In the genomic region with DNA sequence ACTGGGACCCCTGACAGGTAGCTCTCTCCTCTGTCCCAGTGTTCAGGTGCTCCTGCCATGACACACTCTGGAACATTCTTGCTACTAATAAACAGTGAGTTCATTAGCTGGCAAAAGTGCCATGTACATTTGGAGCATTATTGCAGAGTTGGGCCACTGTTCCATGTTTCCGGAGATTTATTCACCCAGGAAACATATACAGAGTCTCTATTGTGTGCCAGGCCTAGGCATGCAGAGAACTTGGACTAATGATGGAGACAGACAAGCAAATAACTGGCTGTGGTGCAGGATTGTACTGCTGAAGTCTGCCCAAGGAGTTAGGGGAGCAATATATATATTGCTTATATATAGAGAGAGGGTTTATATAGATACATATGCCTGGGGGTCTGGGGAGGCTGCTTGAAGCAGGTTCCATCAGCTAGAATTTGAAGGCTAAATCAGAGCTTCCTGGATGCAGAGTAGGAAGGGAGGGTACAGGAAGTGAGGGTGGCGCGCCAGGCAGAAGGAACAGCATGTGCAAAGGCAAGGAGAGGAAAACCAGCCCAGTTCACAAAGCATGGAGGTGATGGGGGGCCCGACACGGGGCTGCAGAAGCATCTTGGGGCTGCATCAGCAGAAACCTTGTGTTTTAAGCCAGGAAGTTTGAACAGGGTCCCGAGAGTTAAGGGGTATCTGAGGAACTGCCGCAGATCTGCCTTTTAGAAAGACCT, we compare ENCODE assay signal across 15 cellular contexts. TPM values are rescaled to one million over a fixed set of nuclear protein-coding genes. Genes with fewer than 3 reads are reported as not detected.
DNase-seq lines count a peak whose midpoint lies in the region; ATAC-seq and TF ChIP-seq lines count a peak whose summit lies in the region.
"Had no signal": no experiment of that assay in that cellular context is flagged by ENCODE, and none has a peak within 500 bp of the region (broad histone marks: within the 10 kb centered on the region; RNA-seq: fewer than 3 reads in every experiment).

No MANE protein-coding gene starts in this region.

- no TSS peak for BruUV-seq in IMR-90 (replicated peaks; lab: Mats Ljungman, UMichigan)

- H3K36me3 Mint-ChIP-seq in endothelial cell (ENCODE audit: low read depth, unreplicated experiment), result peaks cover 5% of the 10 kb centered on the region
- H3K36me3 Mint-ChIP-seq: CD4-positive, CD25-positive, alpha-beta regulatory T cell had no signal

- H3K27ac ChIP-seq in IMR-90 (ENCODE audit: insufficient read depth, low read length) (no peak overlapping the region), osteoblast (ENCODE audit: low read depth, low read length) (no peak overlapping the region), tibial artery (peak overlapping the region; percentile 73 to 76)
- H3K27ac ChIP-seq: SJCRH30 had no signal

- H3K9ac ChIP-seq in IMR-90 (ENCODE audit: low read depth, low read length), result no peak overlapping the region

- DNase-seq in IMR-90, result no peak
- no peak for DNase-seq in endothelial cell (ENCODE audit: low spot score)
- no peak for DNase-seq in osteoblast (ENCODE audit: insufficient read length, low spot score, missing footprints)
- DNase-seq in tibial artery, result no peak
- no peak for DNase-seq in HUDEP-2 (lab: John Stamatoyannopoulos, UW; ENCODE audit: unreplicated experiment in 76 of 76)
- DNase-seq in T-helper 1 cell, result no peak
- no peak for DNase-seq in islet precursor cell
- DNase-seq: CD4-positive, CD25-positive, alpha-beta regulatory T cell; EL; NCI-H1436; NCI-H2029; NCI-H748 treated with DMSO at 0.1 percent for 48 hours; PC-3; SJCRH30 had no signal

- no peak for TF ChIP-seq RAD21 in IMR-90 (IDR thresholded peaks at IDR 0.05; ENCODE audit: low read length)

- H3K14ac ChIP-seq in IMR-90 (replicated peaks; ENCODE audit: low read depth, low read length), result 0 out of 2 replicates have a peak overlapping the region, but pooled peaks have one; percentile 31

- 84% methylated on average over 5 of the region's 7 CpGs; no CpG with 5 or more reads in 1 of the 2 experiments for WGBS in IMR-90 (ENCODE audit: extremely low coverage in 2 of 2, insufficient read length in 1 of 2), 2 experiments

- no peak overlapping the region for H4K91ac ChIP-seq in IMR-90 (ENCODE audit: insufficient read depth, low read depth, low read length)

- H2BK5ac ChIP-seq in IMR-90 (ENCODE audit: low read depth, low read length, poor library complexity, severe bottlenecking), result no peak overlapping the region

- in situ Hi-C loops in IMR-90 (cut with MboI; ENCODE audit: low sequenced_read_pairs), result no loop called here

- H4K20me1 ChIP-seq in IMR-90 (ENCODE audit: insufficient read depth, low read length) (no peaks in the 10 kb centered on the region), osteoblast (ENCODE audit: insufficient read depth, low read length) (no peaks in the 10 kb centered on the region)

- CTCF ChIA-PET in IMR-90 (lab: Yijun Ruan, JAX), result no interaction called here

- H3K4me2 ChIP-seq in IMR-90 (ENCODE audit: low read depth, low read length) (no peak overlapping the region), osteoblast (ENCODE audit: insufficient read depth, low read length) (no peak overlapping the region)

- H3K4me1 ChIP-seq in IMR-90 (ENCODE audit: control insufficient read depth, insufficient read depth, low read length) (peaks cover 4% of the 10 kb centered on the region; the same call in 1 of the 2 replicates), osteoblast (ENCODE audit: insufficient read depth, low read length) (peaks cover 13% of the 10 kb centered on the region), tibial artery (peaks cover 0 to 47% (median 28%) of the 10 kb centered on the region in 4 donors)
- H3K4me1 ChIP-seq: SJCRH30 had no signal

- intact Hi-C loops in IMR-90 (cut with micrococcal nuclease), result no loop called here
- intact Hi-C loops in tibial artery (cut with DNase I; ENCODE audit: low total_unique reads), result loop anchor here (10.0 kb wide), 2 partner anchors 164 to 264 kb away; no protein-coding TSS in a partner anchor

- peak overlapping the region; percentile 68 for H3K27ac Mint-ChIP-seq in endothelial cell (ENCODE audit: unreplicated experiment)
- H3K27ac Mint-ChIP-seq: B cell had no signal

- peaks cover 3% of the 10 kb centered on the region; the same call in 1 of the 2 replicates for H3K9me1 ChIP-seq in IMR-90 (ENCODE audit: insufficient read depth, low read length)

- dilution Hi-C loops in IMR-90 (cut with HindIII; ENCODE audit: low sequenced_read_pairs, unreplicated experiment), result no loop called here

- H4K8ac ChIP-seq in IMR-90 (ENCODE audit: low read depth in 2 of 2, low read length in 2 of 2), result no peak overlapping the region; a peak in 1 of 4 replicates

- H3K4me3 ChIP-seq in IMR-90 (ENCODE audit: insufficient read depth, low read depth, low read length) (no peak overlapping the region), osteoblast (ENCODE audit: insufficient read depth, low read length) (no peak overlapping the region), tibial artery (no peak overlapping the region)
- H3K4me3 ChIP-seq: SJCRH30 had no signal

- H3K9me3 Mint-ChIP-seq in endothelial cell (ENCODE audit: unreplicated experiment), result no peaks in the 10 kb centered on the region

- peak overlapping the region; percentile 21; the same call in 1 of the 2 replicates for H2BK20ac ChIP-seq in IMR-90 (ENCODE audit: low read depth, low read length)

- H3K36me3 ChIP-seq in IMR-90 (ENCODE audit: control insufficient read depth, insufficient read depth, low read length) (no peaks in the 10 kb centered on the region), osteoblast (ENCODE audit: insufficient read depth, low read length) (no peaks in the 10 kb centered on the region), tibial artery (no peaks in the 10 kb centered on the region)
- H3K36me3 ChIP-seq: SJCRH30 had no signal

- POLR2A ChIA-PET in IMR-90 (lab: Charles Lee; ENCODE audit: unreplicated experiment), result no interaction called here

- H2AFZ ChIP-seq in IMR-90 (replicated peaks; ENCODE audit: low read length, poor library complexity), result no peak overlapping the region
- peak overlapping the region; percentile 53 for H2AFZ ChIP-seq in osteoblast (ENCODE audit: low read length)

- no peak overlapping the region for H3K18ac ChIP-seq in IMR-90 (ENCODE audit: low read depth, low read length)

- no peak for ATAC-seq in IMR-90 (ENCODE audit: low read depth)
- ATAC-seq: PC-3 had no signal

- H2AK9ac ChIP-seq in IMR-90 (replicated peaks; ENCODE audit: low read depth, low read length, poor library complexity), result no peak overlapping the region

- H2BK15ac ChIP-seq in IMR-90 (ENCODE audit: low read depth, low read length), result no peak overlapping the region

- no peaks in the 10 kb centered on the region for H3K79me1 ChIP-seq in IMR-90 (ENCODE audit: low read depth in 1 of 2, low read length in 2 of 2)

- H3K27me3 ChIP-seq in IMR-90 (ENCODE audit: control insufficient read depth, insufficient read depth, low read length) (peaks cover 5% of the 10 kb centered on the region), osteoblast (ENCODE audit: insufficient read depth, low read length) (peaks cover 5% of the 10 kb centered on the region), tibial artery (no peaks in the 10 kb centered on the region)

- no peak overlapping the region for H2AK5ac ChIP-seq in IMR-90 (ENCODE audit: low read depth, low read length)

- no peak overlapping the region for H3K4me3 Mint-ChIP-seq in endothelial cell (ENCODE audit: unreplicated experiment)
- H3K4me3 Mint-ChIP-seq: B cell; CD4-positive, CD25-positive, alpha-beta regulatory T cell had no signal

- no peaks in the 10 kb centered on the region for H3K79me2 ChIP-seq in osteoblast (ENCODE audit: insufficient read depth, low read length)

- TF ChIP-seq CTCF in IMR-90 (conservative IDR thresholded peaks at IDR 0.05; ENCODE audit: low read depth, low read length) (no peak), endothelial cell (IDR thresholded peaks at IDR 0.05; ENCODE audit: unreplicated experiment) (no peak), osteoblast (IDR thresholded peaks at IDR 0.05; ENCODE audit: extremely low read depth, low read depth, low read length) (no peak), tibial artery (IDR thresholded peaks at IDR 0.05) (no peak)

- H3K56ac ChIP-seq in IMR-90 (ENCODE audit: extremely low read depth, insufficient read depth, low read length), result no peak overlapping the region

- H3K27me3 Mint-ChIP-seq in endothelial cell (ENCODE audit: unreplicated experiment), result peaks cover 2% of the 10 kb centered on the region

- H3K23ac ChIP-seq in IMR-90 (ENCODE audit: low read depth, low read length), result no peak overlapping the region

- H3K9me3 ChIP-seq in IMR-90 (ENCODE audit: control insufficient read depth, insufficient read depth, low read length), result no peaks in the 10 kb centered on the region
- H3K9me3 ChIP-seq in osteoblast (ENCODE audit: low read depth, low read length), result no peaks in the 10 kb centered on the region
- no peaks in the 10 kb centered on the region for H3K9me3 ChIP-seq in tibial artery
- H3K9me3 ChIP-seq: SJCRH30 had no signal

- H3K4me1 Mint-ChIP-seq in endothelial cell (ENCODE audit: unreplicated experiment), result peaks cover 11% of the 10 kb centered on the region
- H3K4me1 Mint-ChIP-seq: B cell had no signal

- H3K4ac ChIP-seq in IMR-90 (ENCODE audit: low read depth, low read length), result no peak overlapping the region

- H2BK120ac ChIP-seq in IMR-90 (ENCODE audit: low read depth, low read length), result no peak overlapping the region

- no peak overlapping the region for H4K5ac ChIP-seq in IMR-90 (ENCODE audit: low read depth, low read length)

- no peak for TF ChIP-seq POLR2A in IMR-90 (IDR thresholded peaks at IDR 0.05; ENCODE audit: low read depth, low read length)

TF ChIP-seq in IMR-90, 13 proteins besides CTCF, POLR2A, EP300 and RAD21:
- TF ChIP-seq CEBPB (IDR thresholded peaks at IDR 0.05; ENCODE audit: low read depth, low read length) (no peak), CHD1 (IDR thresholded peaks at IDR 0.05; ENCODE audit: low read depth, low read length) (no peak)

RNA-seq across cellular contexts. Expression of a gene that starts 22.7 kb away (rescaled TPM):
- total RNA-seq in IMR-90 (2012; rRNA removed) (7.3 and 8.1 TPM in 2 replicates), endothelial cell (ENCODE audit: unreplicated experiment) (12.6 TPM), osteoblast (9.0 and 14.1 TPM in 2 replicates)
- 13.9 and 15.2 TPM in 2 replicates for polyA plus RNA-seq in IMR-90 (2012; rRNA removed)
- polyA plus RNA-seq in IMR-90 (2012; cell fraction: cytosol; rRNA removed), result 8.0 and 14.9 TPM in 2 replicates
- polyA plus RNA-seq in IMR-90 (2012; cell fraction: nucleus; rRNA removed; ENCODE audit: low replicate concordance), result 39.3 and 53.7 TPM in 2 replicates

Comparison
In these comparisons a context has a peak if more than half of its experiments do, and no peak if none do; other contexts are left out.
1. H3K27ac ChIP-seq: peak in tibial artery (2 of 2); none in IMR-90 (single experiment) and osteoblast (single experiment).